In genomic region chr15:65951007-65951406, GRCh38 we compare ENCODE assay signal across 2 cellular contexts.
TF ChIP-seq lines count a peak whose summit lies in the region.

No MANE protein-coding gene starts in this region.

TF ChIP-seq in A549, 52 proteins besides CTCF, POLR2A, EP300 and RAD21 (continued from another document):
- no peak for TF ChIP-seq BCL3 (IDR thresholded peaks at IDR 0.05)
- TF ChIP-seq PHF8 (IDR thresholded peaks at IDR 0.05; ENCODE audit: borderline replicate concordance, low read depth) = no peak

TF ChIP-seq in K562, 482 proteins besides CTCF, POLR2A, EP300 and RAD21 (continued from another document):
- no peak for TF ChIP-seq PHF21A (IDR thresholded peaks at IDR 0.05; ENCODE audit: borderline replicate concordance, low read depth)
